ENCODE assay signal across 34 cellular contexts in the genomic region with DNA sequence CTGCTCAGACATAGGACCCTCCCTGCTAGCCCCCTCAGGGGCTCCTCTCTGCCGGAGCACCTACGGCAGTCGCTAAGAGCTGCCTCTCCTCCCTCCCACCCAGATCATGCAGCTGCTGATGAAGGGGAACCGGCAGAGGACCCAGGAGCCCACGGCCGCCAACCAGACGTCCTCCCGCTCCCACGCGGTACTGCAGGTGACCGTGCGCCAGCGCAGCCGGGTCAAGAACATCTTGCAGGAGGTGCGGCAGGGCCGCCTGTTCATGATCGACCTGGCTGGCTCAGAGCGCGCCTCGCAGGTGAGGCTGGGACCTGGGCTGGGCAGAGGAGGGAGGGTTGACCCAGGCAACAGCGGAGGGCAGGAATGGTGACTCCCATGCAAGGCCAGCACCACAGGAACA. TPM values are rescaled to one million over a fixed set of nuclear protein-coding genes. Genes with fewer than 3 reads are reported as not detected.
"Had no signal": no experiment of that assay in that cellular context is flagged by ENCODE, and none has a peak within 500 bp of the region (broad histone marks: within the 10 kb centered on the region; RNA-seq: fewer than 3 reads in every experiment).

No MANE protein-coding gene starts in this region.

- H3K9me3 Mint-ChIP-seq: mesothelial cell of epicardium; natural killer cell; nephron progenitor cell; neural progenitor cell; stimulated activated naive CD8-positive, alpha-beta T cell treated with anti-CD3 and anti-CD28 coated beads, Interleukin-15, Interleukin-2, amounts not matched to agents 100 ng/mL and 50 ng/mL, for 24 hours had no signal

- H3K36me3 Mint-ChIP-seq: immature natural killer cell, mesothelial cell of epicardium, naive B cell, natural killer cell, neural progenitor cell had no signal

- H3K4me1 ChIP-seq: left ventricle myocardium inferior, right atrium auricular region, right lobe of liver, tibial artery, upper lobe of right lung had no signal

- H3K27me3 Mint-ChIP-seq: stimulated activated naive CD8-positive, alpha-beta T cell treated with anti-CD3 and anti-CD28 coated beads, Interleukin-15, Interleukin-2, amounts not matched to agents 100 ng/mL and 50 ng/mL, for 24 hours had no signal

- H3K27ac ChIP-seq: left ventricle myocardium inferior, neural progenitor cell, ovary, right atrium auricular region, right lobe of liver, suprapubic skin, thoracic aorta, tibial artery, upper lobe of right lung had no signal

- H3K4me3 ChIP-seq: left ventricle myocardium inferior, lung, neural progenitor cell, ovary, right atrium auricular region, right lobe of liver, smooth muscle cell, suprapubic skin, thoracic aorta, tibial artery, upper lobe of right lung had no signal

- ATAC-seq: natural killer cell, upper lobe of right lung had no signal

- H3K9me3 ChIP-seq: left ventricle myocardium inferior, ovary, right atrium auricular region, right lobe of liver, suprapubic skin, thoracic aorta, tibial artery, upper lobe of right lung had no signal

- H3K4me1 Mint-ChIP-seq: immature natural killer cell, mesothelial cell of epicardium, naive B cell, natural killer cell had no signal

- DNase-seq: immature natural killer cell; islet precursor cell; left ventricle myocardium inferior; mesendoderm; naive B cell; natural killer cell; nephron progenitor cell; ovary; right lobe of liver; stimulated activated CD4-positive, alpha-beta T cell treated with anti-CD3 and anti-CD28 coated beads, Interleukin-12 subunit alpha, Interleukin-12 subunit beta, amount 100 ng/mL, for 4 hours; stimulated activated CD4-positive, alpha-beta T cell treated with anti-CD3 and anti-CD28 coated beads, Interleukin-15, amount 100 ng/mL, for 24 hours; stimulated activated CD4-positive, alpha-beta T cell treated with anti-CD3 and anti-CD28 coated beads, Interleukin-2, amount 100 ng/mL, for 24 hours; stimulated activated CD4-positive, alpha-beta T cell treated with anti-CD3 and anti-CD28 coated beads, Interleukin-4, amount 100 ng/mL, for 1 hour; stimulated activated naive CD4-positive, alpha-beta T cell; tibial artery; trophoblast cell; upper lobe of right lung had no signal

- H3K4me3 Mint-ChIP-seq: immature natural killer cell; mesothelial cell of epicardium; naive B cell; natural killer cell; nephron progenitor cell; stimulated activated naive CD8-positive, alpha-beta T cell treated with anti-CD3 and anti-CD28 coated beads, Interleukin-15, Interleukin-2, amounts not matched to agents 100 ng/mL and 50 ng/mL, for 24 hours had no signal

- H3K27me3 ChIP-seq: ovary, right atrium auricular region, right lobe of liver had no signal

- H3K36me3 ChIP-seq: left ventricle myocardium inferior, neural progenitor cell, ovary, right atrium auricular region, right lobe of liver, suprapubic skin, thoracic aorta, tibial artery, upper lobe of right lung had no signal

- H3K27ac Mint-ChIP-seq: immature natural killer cell; mesothelial cell of epicardium; naive B cell; natural killer cell; nephron progenitor cell; progenitor cell of endocrine pancreas; stimulated activated naive CD8-positive, alpha-beta T cell treated with anti-CD3 and anti-CD28 coated beads, Interleukin-15, Interleukin-2, amounts not matched to agents 100 ng/mL and 50 ng/mL, for 24 hours had no signal

RNA-seq across cellular contexts. Expression of a gene that starts 17.0 kb away (rescaled TPM):
- total RNA-seq: kidney epithelial cell, left ventricle myocardium inferior, mononuclear cell, ovary, pulmonary artery endothelial cell, renal cortical epithelial cell, right atrium auricular region, right lobe of liver, skeletal muscle tissue, smooth muscle cell, subcutaneous adipose tissue, suprapubic skin, thoracic aorta, upper lobe of right lung had no signal

RNA-seq across cellular contexts. Expression of a gene that starts 18.6 kb away (rescaled TPM):
- total RNA-seq: kidney epithelial cell, mesothelial cell of epicardium, renal cortical epithelial cell, smooth muscle cell had no signal

RNA-seq across cellular contexts. Expression of a gene that starts 22.6 kb away (rescaled TPM):
- total RNA-seq: kidney epithelial cell, left ventricle myocardium inferior, lower leg skin, lung, mesothelial cell of epicardium, mononuclear cell, natural killer cell, omental fat pad, pulmonary artery endothelial cell, renal cortical epithelial cell, right atrium auricular region, skeletal muscle tissue, smooth muscle cell, suprapubic skin, thoracic aorta, upper lobe of right lung had no signal
